1 cellular context compared by ENCODE assay signal in the genomic region with DNA sequence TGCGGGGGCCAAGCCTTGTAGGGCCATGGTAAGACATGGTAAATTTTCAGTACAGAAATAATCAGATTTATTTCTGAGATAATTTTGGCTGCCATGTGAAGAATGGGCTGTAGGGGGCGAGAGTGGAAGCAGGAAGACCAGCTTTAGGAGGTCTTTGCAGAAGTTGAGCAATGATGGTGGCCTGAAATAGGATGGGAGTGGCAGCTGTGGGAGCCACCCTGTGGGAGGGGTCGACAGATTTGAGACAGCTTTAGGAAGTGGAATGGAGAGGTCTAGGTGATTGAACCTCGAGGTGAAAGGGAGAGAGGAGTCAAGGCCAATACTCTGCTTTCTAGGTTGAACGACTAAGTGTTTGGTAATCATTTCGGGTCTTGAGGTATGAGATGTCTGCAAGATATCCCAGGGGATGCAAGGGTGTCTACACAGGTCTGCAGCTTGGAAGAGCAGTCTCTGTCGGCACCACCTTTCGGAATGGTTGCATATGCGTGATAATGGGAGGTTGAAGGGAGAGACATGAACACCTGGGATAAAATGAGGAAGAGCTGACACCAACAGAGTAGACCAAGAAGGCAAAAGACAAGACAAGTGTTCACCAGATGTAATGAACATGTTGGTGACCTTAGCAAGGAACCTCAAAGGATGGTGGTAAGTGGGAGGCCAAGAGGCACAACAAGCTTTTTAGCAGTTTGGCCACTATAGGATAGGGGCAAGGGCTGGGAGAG.
TF ChIP-seq lines count a peak whose summit lies in the region.

No MANE protein-coding gene starts in this region.

TF ChIP-seq in HepG2, 621 proteins besides CTCF, POLR2A, EP300 and RAD21 (continued from another document and continues in another):
- TF ChIP-seq, protein P1, sequence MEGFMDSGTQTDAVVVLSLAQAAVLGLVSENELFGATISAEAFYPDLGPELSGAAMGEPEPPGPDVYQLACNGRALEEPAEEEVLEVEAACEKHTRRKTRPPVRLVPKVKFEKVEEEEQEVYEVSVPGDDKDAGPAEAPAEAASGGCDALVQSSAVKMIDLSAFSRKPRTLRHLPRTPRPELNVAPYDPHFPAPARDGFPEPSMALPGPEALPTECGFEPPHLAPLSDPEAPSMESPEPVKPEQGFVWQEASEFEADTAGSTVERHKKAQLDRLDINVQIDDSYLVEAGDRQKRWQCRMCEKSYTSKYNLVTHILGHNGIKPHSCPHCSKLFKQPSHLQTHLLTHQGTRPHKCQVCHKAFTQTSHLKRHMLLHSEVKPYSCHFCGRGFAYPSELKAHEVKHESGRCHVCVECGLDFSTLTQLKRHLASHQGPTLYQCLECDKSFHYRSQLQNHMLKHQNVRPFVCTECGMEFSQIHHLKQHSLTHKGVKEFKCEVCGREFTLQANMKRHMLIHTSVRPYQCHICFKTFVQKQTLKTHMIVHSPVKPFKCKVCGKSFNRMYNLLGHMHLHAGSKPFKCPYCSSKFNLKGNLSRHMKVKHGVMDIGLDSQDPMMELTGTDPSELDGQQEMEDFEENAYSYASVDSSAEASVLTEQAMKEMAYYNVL (CRISPR knock-in tag; IDR thresholded peaks at IDR 0.05; ENCODE audit: borderline replicate concordance) = no peak
- TF ChIP-seq ZNF644 (CRISPR knock-in tag; IDR thresholded peaks at IDR 0.05; ENCODE audit: low read depth) (0 out of 2 replicates have a peak, but pooled peaks have one; percentile 19), ATF2 (CRISPR knock-in tag; IDR thresholded peaks at IDR 0.05) (0 out of 2 replicates have a peak, but pooled peaks have one; percentile 25), ELF4 (CRISPR knock-in tag; IDR thresholded peaks at IDR 0.05; ENCODE audit: borderline replicate concordance) (no peak), PATZ1 (CRISPR knock-in tag; IDR thresholded peaks at IDR 0.05) (no peak), CCDC6 (CRISPR knock-in tag; IDR thresholded peaks at IDR 0.05) (no peak), MED13 (CRISPR knock-in tag; IDR thresholded peaks at IDR 0.05) (no peak), ZBTB38 (CRISPR knock-in tag; IDR thresholded peaks at IDR 0.05) (no peak), ZNF616 (CRISPR knock-in tag; IDR thresholded peaks at IDR 0.05; ENCODE audit: low read depth) (no peak), NFRKB (IDR thresholded peaks at IDR 0.05) (no peak), MNT (IDR thresholded peaks at IDR 0.05) (no peak), ZNF768 (CRISPR knock-in tag; IDR thresholded peaks at IDR 0.05) (no peak), PITX1 (CRISPR knock-in tag; IDR thresholded peaks at IDR 0.05) (no peak), ZNF501 (CRISPR knock-in tag; IDR thresholded peaks at IDR 0.05) (no peak), PRPF4 (IDR thresholded peaks at IDR 0.05; ENCODE audit: low read depth, low read length, poor library complexity, severe bottlenecking) (no peak), TFDP2 (CRISPR knock-in tag; IDR thresholded peaks at IDR 0.05) (no peak), PPARG (CRISPR knock-in tag; conservative IDR thresholded peaks at IDR 0.05) (no peak), ZNF335 (CRISPR knock-in tag; IDR thresholded peaks at IDR 0.05) (0 out of 2 replicates have a peak, but pooled peaks have one; percentile 34), NCOR1 (IDR thresholded peaks at IDR 0.05; ENCODE audit: borderline replicate concordance, low read length) (no peak), KLF11 (CRISPR knock-in tag; IDR thresholded peaks at IDR 0.05) (no peak), POLR2AphosphoS2 (IDR thresholded peaks at IDR 0.05; ENCODE audit: low read depth, low read length) (no peak), TBX2 (CRISPR knock-in tag; IDR thresholded peaks at IDR 0.05; ENCODE audit: borderline replicate concordance) (no peak), DPF2 (CRISPR knock-in tag; IDR thresholded peaks at IDR 0.05; ENCODE audit: borderline replicate concordance, low read depth) (no peak), MAFK (conservative IDR thresholded peaks at IDR 0.05 in 1 of 2, IDR thresholded peaks at IDR 0.05 in 1 of 2; ENCODE audit: low read length in 2 of 2) (no peak), TRIM24 (CRISPR knock-in tag; IDR thresholded peaks at IDR 0.05) (no peak), ZBTB3 (CRISPR knock-in tag; IDR thresholded peaks at IDR 0.05; ENCODE audit: borderline replicate concordance, low read depth) (no peak), ZNF235 (CRISPR knock-in tag; IDR thresholded peaks at IDR 0.05; ENCODE audit: borderline replicate concordance) (no peak), FOSL2 (CRISPR knock-in tag; IDR thresholded peaks at IDR 0.05) (peak; percentile 14; the same call in 1 of the 2 replicates), ZNF441 (CRISPR knock-in tag; IDR thresholded peaks at IDR 0.05; ENCODE audit: borderline replicate concordance) (no peak), ZNF784 (CRISPR knock-in tag; IDR thresholded peaks at IDR 0.05; ENCODE audit: borderline replicate concordance) (no peak), GTF3A (CRISPR knock-in tag; conservative IDR thresholded peaks at IDR 0.05) (no peak), MTF1 (CRISPR knock-in tag; IDR thresholded peaks at IDR 0.05) (no peak), SOX5 (CRISPR knock-in tag; IDR thresholded peaks at IDR 0.05; ENCODE audit: borderline replicate concordance) (no peak), KDM5B (CRISPR knock-in tag; IDR thresholded peaks at IDR 0.05; ENCODE audit: borderline replicate concordance) (no peak), KMT2A (CRISPR knock-in tag; IDR thresholded peaks at IDR 0.05) (no peak), SMC3 (IDR thresholded peaks at IDR 0.05; ENCODE audit: low read length) (peak; percentile 80), ELK4 (CRISPR knock-in tag; IDR thresholded peaks at IDR 0.05; ENCODE audit: borderline replicate concordance) (no peak), YEATS2 (CRISPR knock-in tag; IDR thresholded peaks at IDR 0.05; ENCODE audit: borderline replicate concordance) (peak; percentile 39; the same call in 1 of the 2 replicates), HNRNPH1 (optimal IDR thresholded peaks at IDR 0.05; ENCODE audit: low read depth, low read length) (no peak), GFI1 (CRISPR knock-in tag; IDR thresholded peaks at IDR 0.05; ENCODE audit: borderline replicate concordance) (no peak), ZSCAN20 (CRISPR knock-in tag; IDR thresholded peaks at IDR 0.05; ENCODE audit: borderline replicate concordance) (no peak), ZNF703 (CRISPR knock-in tag; IDR thresholded peaks at IDR 0.05; ENCODE audit: borderline replicate concordance) (no peak), ESRRA (CRISPR knock-in tag; IDR thresholded peaks at IDR 0.05; ENCODE audit: low read depth) (no peak), ZFP62 (CRISPR knock-in tag; IDR thresholded peaks at IDR 0.05) (no peak), ZNF83 (CRISPR knock-in tag; IDR thresholded peaks at IDR 0.05; ENCODE audit: borderline replicate concordance) (no peak), SMYD3 (CRISPR knock-in tag; IDR thresholded peaks at IDR 0.05) (no peak), ZNF672 (CRISPR knock-in tag; IDR thresholded peaks at IDR 0.05) (no peak), KLF6 (CRISPR knock-in tag; IDR thresholded peaks at IDR 0.05) (0 out of 2 replicates have a peak, but pooled peaks have one; percentile 38), REPIN1 (CRISPR knock-in tag; IDR thresholded peaks at IDR 0.05; ENCODE audit: borderline replicate concordance, low read depth) (no peak), IKZF5 (CRISPR knock-in tag; IDR thresholded peaks at IDR 0.05) (peak; percentile 37; the same call in 1 of the 2 replicates), ZSCAN22 (CRISPR knock-in tag; IDR thresholded peaks at IDR 0.05) (no peak), ZNF770 (CRISPR knock-in tag; IDR thresholded peaks at IDR 0.05) (no peak)
